In the genomic region with DNA sequence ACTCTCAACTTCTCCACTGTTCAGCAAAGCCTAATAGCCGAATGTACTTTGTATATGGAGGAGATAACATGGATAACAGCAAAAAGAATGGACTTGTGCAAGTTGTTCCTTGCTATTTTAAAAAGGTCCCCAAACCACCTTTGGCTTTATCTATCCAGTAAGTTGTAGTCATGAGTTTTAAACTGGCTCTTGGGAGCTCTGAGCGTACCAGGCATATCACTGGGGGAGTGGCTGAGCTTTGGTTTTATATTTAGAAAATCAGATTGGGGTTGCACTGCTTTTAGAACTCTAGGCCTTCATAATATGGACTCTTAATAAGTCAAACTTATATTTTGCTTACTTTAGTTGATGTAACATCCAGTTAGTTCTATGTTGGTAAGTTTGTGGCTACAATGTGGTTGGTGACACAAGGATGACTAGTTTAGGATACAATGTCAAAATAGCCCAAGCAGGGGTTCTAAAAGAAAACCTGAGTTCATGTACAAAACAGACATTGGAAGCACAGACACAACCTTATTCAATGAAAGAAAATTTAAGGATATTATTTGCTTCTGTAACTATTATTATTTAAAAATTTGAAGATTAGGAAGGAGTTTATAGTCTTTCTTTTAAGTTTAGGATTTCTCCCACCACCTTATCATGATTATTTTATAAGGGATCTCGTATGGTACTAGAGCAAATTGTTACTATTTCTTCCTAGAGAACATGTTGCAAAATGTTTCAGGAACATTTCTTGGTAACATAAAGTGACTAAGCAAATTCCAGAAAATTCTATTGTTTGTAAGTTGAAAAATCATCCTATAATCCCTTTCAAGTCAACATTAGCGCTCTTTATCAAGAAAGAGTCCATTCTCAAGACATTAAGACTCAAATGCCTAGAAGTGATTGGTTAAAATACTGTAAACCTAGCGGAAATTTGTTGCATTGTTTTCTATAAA, we compare ENCODE assay signal across 1 cellular context.
TF ChIP-seq lines count a peak whose summit lies in the region.

No MANE protein-coding gene starts in this region.

TF ChIP-seq in K562, 482 proteins besides CTCF, POLR2A, EP300 and RAD21 (continued from another document):
- no peak for TF ChIP-seq ZNF431 (CRISPR knock-in tag; IDR thresholded peaks at IDR 0.05)
- TF ChIP-seq ELF4 (CRISPR knock-in tag; IDR thresholded peaks at IDR 0.05): no peak
- TF ChIP-seq, protein P1, sequence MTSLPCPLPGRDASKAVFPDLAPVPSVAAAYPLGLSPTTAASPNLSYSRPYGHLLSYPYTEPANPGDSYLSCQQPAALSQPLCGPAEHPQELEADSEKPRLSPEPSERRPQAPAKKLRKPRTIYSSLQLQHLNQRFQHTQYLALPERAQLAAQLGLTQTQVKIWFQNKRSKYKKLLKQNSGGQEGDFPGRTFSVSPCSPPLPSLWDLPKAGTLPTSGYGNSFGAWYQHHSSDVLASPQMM (CRISPR knock-in tag; IDR thresholded peaks at IDR 0.05): no peak
- TF ChIP-seq, protein P2, sequence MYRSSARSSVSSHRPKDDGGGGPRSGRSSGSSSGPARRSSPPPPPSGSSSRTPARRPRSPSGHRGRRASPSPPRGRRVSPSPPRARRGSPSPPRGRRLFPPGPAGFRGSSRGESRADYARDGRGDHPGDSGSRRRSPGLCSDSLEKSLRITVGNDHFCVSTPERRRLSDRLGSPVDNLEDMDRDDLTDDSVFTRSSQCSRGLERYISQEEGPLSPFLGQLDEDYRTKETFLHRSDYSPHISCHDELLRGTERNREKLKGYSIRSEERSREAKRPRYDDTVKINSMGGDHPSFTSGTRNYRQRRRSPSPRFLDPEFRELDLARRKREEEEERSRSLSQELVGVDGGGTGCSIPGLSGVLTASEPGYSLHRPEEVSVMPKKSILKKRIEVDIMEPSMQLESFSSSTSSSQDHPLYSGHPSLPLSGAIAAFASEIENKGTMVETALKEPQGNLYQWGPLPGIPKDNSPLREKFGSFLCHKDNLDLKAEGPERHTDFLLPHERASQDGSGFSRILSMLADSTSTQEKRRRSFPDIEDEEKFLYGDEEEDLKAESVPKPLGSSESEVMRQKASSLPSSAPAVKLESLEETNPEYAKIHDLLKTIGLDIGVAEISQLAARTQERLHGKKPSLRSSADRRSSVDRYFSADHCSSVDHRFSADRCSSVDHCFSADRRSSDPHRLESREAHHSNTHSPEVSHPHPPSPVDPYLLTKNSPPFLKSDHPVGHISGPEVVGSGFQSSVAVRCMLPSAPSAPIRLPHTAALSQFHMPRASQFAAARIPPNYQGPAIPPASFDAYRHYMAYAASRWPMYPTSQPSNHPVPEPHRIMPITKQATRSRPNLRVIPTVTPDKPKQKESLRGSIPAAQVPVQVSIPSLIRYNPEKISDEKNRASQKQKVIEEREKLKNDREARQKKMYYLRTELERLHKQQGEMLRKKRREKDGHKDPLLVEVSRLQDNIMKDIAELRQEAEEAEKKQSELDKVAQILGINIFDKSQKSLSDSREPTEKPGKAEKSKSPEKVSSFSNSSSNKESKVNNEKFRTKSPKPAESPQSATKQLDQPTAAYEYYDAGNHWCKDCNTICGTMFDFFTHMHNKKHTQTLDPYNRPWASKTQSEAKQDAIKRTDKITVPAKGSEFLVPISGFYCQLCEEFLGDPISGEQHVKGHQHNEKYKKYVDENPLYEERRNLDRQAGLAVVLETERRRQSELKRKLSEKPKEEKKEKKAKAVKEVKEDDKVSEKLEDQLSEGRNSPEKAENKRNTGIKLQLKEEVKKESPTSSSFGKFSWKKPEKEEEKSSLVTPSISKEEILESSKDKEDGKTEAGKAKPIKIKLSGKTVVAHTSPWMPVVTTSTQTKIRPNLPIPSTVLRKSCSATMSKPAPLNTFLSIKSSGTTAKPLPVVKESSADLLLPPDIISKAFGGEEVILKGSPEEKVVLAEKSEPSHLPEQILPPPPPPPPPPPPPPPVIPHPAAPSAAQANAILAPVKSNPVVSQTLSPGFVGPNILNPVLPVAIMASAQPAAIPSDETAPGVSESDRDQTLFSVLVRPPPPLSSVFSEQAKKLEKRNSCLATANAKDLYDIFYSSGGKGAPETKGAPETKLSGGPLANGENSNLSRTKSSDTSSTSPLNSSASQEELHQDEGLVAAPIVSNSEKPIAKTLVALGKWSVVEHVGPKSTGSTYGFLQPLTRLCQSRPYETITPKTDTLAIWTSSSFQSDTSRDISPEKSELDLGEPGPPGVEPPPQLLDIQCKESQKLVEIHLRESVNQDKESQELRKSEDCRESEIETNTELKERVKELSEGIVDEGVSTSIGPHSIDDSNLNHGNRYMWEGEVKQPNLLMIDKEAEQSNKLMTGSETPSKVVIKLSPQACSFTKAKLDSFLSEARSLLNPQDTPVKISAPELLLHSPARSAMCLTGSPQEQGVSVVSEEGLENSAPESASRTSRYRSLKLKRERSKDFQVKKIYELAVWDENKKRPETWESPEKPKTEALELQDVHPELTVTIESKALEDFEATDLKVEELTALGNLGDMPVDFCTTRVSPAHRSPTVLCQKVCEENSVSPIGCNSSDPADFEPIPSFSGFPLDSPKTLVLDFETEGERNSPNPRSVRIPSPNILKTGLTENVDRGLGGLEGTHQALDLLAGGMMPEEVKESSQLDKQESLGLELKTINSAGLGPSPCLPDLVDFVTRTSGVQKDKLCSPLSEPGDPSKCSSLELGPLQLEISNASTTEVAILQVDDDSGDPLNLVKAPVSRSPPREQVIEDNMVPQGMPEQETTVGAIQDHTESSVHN (IDR thresholded peaks at IDR 0.05; ENCODE audit: borderline replicate concordance in 1 of 2, low read depth in 1 of 2): no peak
- no peak for TF ChIP-seq TOE1 (IDR thresholded peaks at IDR 0.05; ENCODE audit: borderline replicate concordance)
- TF ChIP-seq TOE1 (CRISPR knock-in tag; IDR thresholded peaks at IDR 0.05; ENCODE audit: borderline replicate concordance, low read depth): no peak
- no peak for TF ChIP-seq ZNF311 (CRISPR knock-in tag; IDR thresholded peaks at IDR 0.05)
- no peak for TF ChIP-seq HNRNPH1 (optimal IDR thresholded peaks at IDR 0.05; ENCODE audit: low read depth, low read length)
- TF ChIP-seq POLR2AphosphoS2 (IDR thresholded peaks at IDR 0.05; ENCODE audit: low read length): no peak
- TF ChIP-seq NFE2 (IDR thresholded peaks at IDR 0.05; ENCODE audit: low read depth): peak; percentile 10; the same call in 1 of the 2 replicates
- TF ChIP-seq HMG20A (CRISPR knock-in tag; conservative IDR thresholded peaks at IDR 0.05): no peak
- no peak for TF ChIP-seq TAF9B (IDR thresholded peaks at IDR 0.05; ENCODE audit: partially characterized antibody)
- TF ChIP-seq, protein P3, sequence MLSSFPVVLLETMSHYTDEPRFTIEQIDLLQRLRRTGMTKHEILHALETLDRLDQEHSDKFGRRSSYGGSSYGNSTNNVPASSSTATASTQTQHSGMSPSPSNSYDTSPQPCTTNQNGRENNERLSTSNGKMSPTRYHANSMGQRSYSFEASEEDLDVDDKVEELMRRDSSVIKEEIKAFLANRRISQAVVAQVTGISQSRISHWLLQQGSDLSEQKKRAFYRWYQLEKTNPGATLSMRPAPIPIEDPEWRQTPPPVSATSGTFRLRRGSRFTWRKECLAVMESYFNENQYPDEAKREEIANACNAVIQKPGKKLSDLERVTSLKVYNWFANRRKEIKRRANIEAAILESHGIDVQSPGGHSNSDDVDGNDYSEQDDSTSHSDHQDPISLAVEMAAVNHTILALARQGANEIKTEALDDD (IDR thresholded peaks at IDR 0.05): peak; percentile 49; the same call in 1 of the 2 replicates
